Comparison of ENCODE assay signal across 8 cellular contexts in the genomic region with DNA sequence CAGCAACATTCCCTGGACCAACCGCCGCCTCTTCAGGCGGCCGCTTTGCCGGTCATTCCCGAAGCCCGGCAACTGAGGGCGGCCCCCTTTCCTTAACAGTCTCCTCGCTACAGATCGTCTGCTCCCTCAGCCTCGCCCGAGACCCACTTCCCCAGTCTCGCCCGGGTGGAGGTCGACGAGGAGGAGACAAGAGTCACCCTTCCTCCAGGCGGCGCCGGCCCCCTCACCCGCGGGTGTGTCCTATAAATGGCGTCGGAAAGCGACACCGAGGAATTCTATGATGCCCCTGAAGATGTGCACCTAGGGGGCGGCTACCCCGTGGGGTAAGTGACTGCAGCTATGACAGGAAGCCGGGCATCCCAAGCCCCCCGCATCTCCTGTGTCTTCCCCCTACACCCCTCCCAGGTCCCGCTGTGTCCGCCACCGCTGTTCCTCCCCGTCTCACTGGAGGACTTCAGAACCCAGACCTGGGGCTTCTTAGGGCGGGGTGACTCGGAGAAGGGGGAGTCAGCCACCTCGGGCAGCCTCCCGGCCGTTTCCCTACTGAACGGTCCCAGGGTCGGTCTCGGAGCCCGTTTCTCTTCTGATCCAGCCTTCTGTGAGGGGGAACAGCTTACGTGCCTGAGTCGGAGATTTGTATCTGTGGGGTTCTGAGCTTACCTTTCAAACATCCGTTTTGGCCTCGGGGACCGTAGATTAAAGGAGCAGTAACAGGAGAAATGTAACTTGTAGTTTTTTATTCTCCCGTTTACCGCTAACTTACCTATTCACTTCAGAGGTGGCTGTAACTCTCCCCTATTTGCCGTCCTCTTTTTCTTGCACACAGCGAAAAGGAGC. TPM values are rescaled to one million over a fixed set of nuclear protein-coding genes. Genes with fewer than 3 reads are reported as not detected.
DNase-seq lines count a peak whose midpoint lies in the region; ATAC-seq and TF ChIP-seq lines count a peak whose summit lies in the region.

No MANE protein-coding gene starts in this region.

- no peaks in the 10 kb centered on the region for H3K27me3 ChIP-seq in OCI-LY3 (ENCODE audit: low read depth, low read length)
- no peaks in the 10 kb centered on the region for H3K27me3 ChIP-seq in foreskin keratinocyte
- no peaks in the 10 kb centered on the region for H3K27me3 ChIP-seq in transverse colon

- H3K9me3 Mint-ChIP-seq in osteocyte (ENCODE audit: unreplicated experiment): no peaks in the 10 kb centered on the region

- H3K4me3 ChIP-seq in OCI-LY3 (ENCODE audit: low read length): peak overlapping the region; percentile 95
- peak overlapping the region; percentile 48 to 82 (median 66) for H3K4me3 ChIP-seq in transverse colon

- peak overlapping the region; percentile 93 for H2AFZ ChIP-seq in OCI-LY3 (ENCODE audit: low read depth, low read length)

- peak; percentile 11 for ATAC-seq in HG03108 (IDR thresholded peaks at IDR 0.05; ENCODE audit: unreplicated experiment)
- ATAC-seq in foreskin keratinocyte: peak; percentile 33

- H3K36me3 ChIP-seq in OCI-LY3 (replicated peaks; ENCODE audit: low read depth, low read length) (no peaks in the 10 kb centered on the region), transverse colon (no peaks in the 10 kb centered on the region)

- peaks cover 46% of the 10 kb centered on the region for H3K4me1 Mint-ChIP-seq in osteocyte (ENCODE audit: unreplicated experiment)

- H3K9ac ChIP-seq in OCI-LY3 (ENCODE audit: low read length): peak overlapping the region; percentile 86

- H3K4me2 ChIP-seq in OCI-LY3 (ENCODE audit: low read length): peak overlapping the region; percentile 66

- peaks cover 54% of the 10 kb centered on the region for H3K79me2 ChIP-seq in OCI-LY3 (ENCODE audit: low read length)

- H3K36me3 Mint-ChIP-seq in osteocyte (ENCODE audit: unreplicated experiment): no peaks in the 10 kb centered on the region

- intact Hi-C loops in transverse colon (cut with DNase I; ENCODE audit: low total_unique reads): no loop called here

- no peak for TF ChIP-seq EP300 in transverse colon (IDR thresholded peaks at IDR 0.05; ENCODE audit: low read depth)

- TF ChIP-seq POLR2A in transverse colon (IDR thresholded peaks at IDR 0.05): no peak

- H3K9me3 ChIP-seq in OCI-LY3 (ENCODE audit: insufficient read depth, low read length) (no peaks in the 10 kb centered on the region), transverse colon (no peaks in the 10 kb centered on the region)

- peak overlapping the region; percentile 100 for H3K4me3 Mint-ChIP-seq in osteocyte (ENCODE audit: unreplicated experiment)

- peak overlapping the region; percentile 76 for H3K27ac ChIP-seq in OCI-LY3 (ENCODE audit: low read length)
- peak overlapping the region; percentile 82 for H3K27ac ChIP-seq in foreskin keratinocyte
- peak overlapping the region; percentile 93 to 97 (median 96) for H3K27ac ChIP-seq in transverse colon

- in situ Hi-C loops in transverse colon (cut with MboI; ENCODE audit: low pct_ligation_motif_present in 1 of 4, low pct_unique_long_range_greater_than_20kb in 1 of 4, low sequenced_read_pairs in 3 of 4): no loop called here

- DNase-seq in SHP77 (lab: John Stamatoyannopoulos, UW) (peak; percentile 15 to 17), SHP77 treated with DMSO at 0.1 percent for 48 hours (lab: John Stamatoyannopoulos, UW) (no peak), foreskin keratinocyte (no peak), osteocyte (ENCODE audit: extremely low spot score, unreplicated experiment) (peak; percentile 87), transverse colon (peak; percentile 31)
- peak; percentile 45 for DNase-seq in activated T-helper 9 cell treated with anti-CD3 and anti-CD28 coated beads, Interleukin-2, amount 50 U/mL, for 16 hours (ENCODE audit: low read depth)

- H3K27me3 Mint-ChIP-seq in osteocyte (ENCODE audit: unreplicated experiment): no peaks in the 10 kb centered on the region

- peak overlapping the region; percentile 100 for H3K27ac Mint-ChIP-seq in osteocyte (ENCODE audit: unreplicated experiment)

- peak; percentile 21; the same call in 1 of the 2 replicates for TF ChIP-seq CTCF in OCI-LY3 (IDR thresholded peaks at IDR 0.05; ENCODE audit: low read depth, low read length)
- TF ChIP-seq CTCF in foreskin keratinocyte (conservative IDR thresholded peaks at IDR 0.05): peak; percentile 5
- peak; percentile 36 for TF ChIP-seq CTCF in osteocyte (IDR thresholded peaks at IDR 0.05)
- no peak for TF ChIP-seq CTCF in transverse colon (IDR thresholded peaks at IDR 0.05)

- WGBS in transverse colon (ENCODE audit: low coverage in 1 of 2), 2 donors: 0 to 42% methylated on average over 1 to 51 of the region's 51 CpGs

- H3K4me1 ChIP-seq in OCI-LY3 (ENCODE audit: low read length): peaks cover 40% of the 10 kb centered on the region
- H3K4me1 ChIP-seq in foreskin keratinocyte: peaks cover 5% of the 10 kb centered on the region
- H3K4me1 ChIP-seq in transverse colon: peaks cover 0 to 19% (median 9%) of the 10 kb centered on the region in 4 donors

- peaks cover 16% of the 10 kb centered on the region for H4K20me1 ChIP-seq in OCI-LY3 (ENCODE audit: insufficient read depth, low read length)

RNA-seq across cellular contexts. Expression of gene WDR44, which starts 0.6 kb away (rescaled TPM):
- total RNA-seq in foreskin keratinocyte: 16.2 and 18.6 TPM in 2 replicates
- 3.5 and 4.2 TPM in 2 replicates for polyA plus RNA-seq in foreskin keratinocyte
- total RNA-seq in osteocyte: 29.4 and 31.1 TPM in 2 replicates
- 10 to 100 TPM; 10.8 to 31.2 (median 15.0) TPM for total RNA-seq in transverse colon

Comparison
In these comparisons a context has a peak if more than half of its experiments do, and no peak if none do; other contexts are left out.
1. DNase-seq: peak in SHP77 (2 of 2), activated T-helper 9 cell treated with anti-CD3 and anti-CD28 coated beads, Interleukin-2, amount 50 U/mL, for 16 hours (single experiment), osteocyte (single experiment) and transverse colon (single experiment); none in SHP77 treated with DMSO at 0.1 percent for 48 hours (single experiment) and foreskin keratinocyte (0 of 2).
2. CTCF ChIP-seq: peak in OCI-LY3 (single experiment), foreskin keratinocyte (single experiment) and osteocyte (single experiment); none in transverse colon (0 of 5).
3. Peak in every context shown above with its lines, with median percentiles within 50 percentile points of each other: H3K27ac ChIP-seq.